21 cellular contexts compared by ENCODE assay signal in the genomic region with DNA sequence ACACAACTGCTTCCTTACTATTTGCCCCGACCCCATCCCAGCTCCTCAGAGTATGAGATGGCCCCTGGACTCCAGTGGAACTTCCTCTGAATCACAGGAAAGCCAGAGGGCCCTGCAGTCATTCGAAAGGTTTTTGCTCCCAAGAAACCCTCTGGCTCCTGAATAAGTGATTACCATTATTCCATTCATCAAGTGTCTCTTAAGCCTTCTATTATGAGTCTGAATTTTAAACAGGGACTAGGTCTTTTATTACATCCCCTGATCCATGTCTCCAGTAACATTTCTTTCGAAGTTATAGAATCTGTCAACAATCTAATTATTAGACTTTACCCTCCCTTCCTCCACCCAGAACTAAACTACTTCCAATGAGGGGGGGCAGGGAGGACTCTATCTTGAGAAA. TPM values are rescaled to one million over a fixed set of nuclear protein-coding genes. Genes with fewer than 3 reads are reported as not detected.
DNase-seq lines count a peak whose midpoint lies in the region; TF ChIP-seq lines count a peak whose summit lies in the region.
"Had no signal": no experiment of that assay in that cellular context is flagged by ENCODE, and none has a peak within 500 bp of the region (broad histone marks: within the 10 kb centered on the region; RNA-seq: fewer than 3 reads in every experiment).

No MANE protein-coding gene starts in this region.

- H3K79me2 ChIP-seq in smooth muscle cell (ENCODE audit: low read depth): peaks cover 82% of the 10 kb centered on the region

- no peaks in the 10 kb centered on the region for H3K9me3 ChIP-seq in HEK293 (ENCODE audit: control insufficient read depth, insufficient read depth, low read depth, low read length)
- H3K9me3 ChIP-seq in mesodermal cell (ENCODE audit: control insufficient read depth, low read length): no peaks in the 10 kb centered on the region
- no peaks in the 10 kb centered on the region for H3K9me3 ChIP-seq in smooth muscle cell (replicated peaks; ENCODE audit: low read depth)
- H3K9me3 ChIP-seq: SJSA1 had no signal

- 100% methylated on average over 1 of the region's 3 CpGs; no CpG with 5 or more reads in 1 of the 2 experiments for WGBS in mesodermal cell (ENCODE audit: insufficient coverage in 2 of 2), 2 experiments
- WGBS in smooth muscle cell (ENCODE audit: low lambda C conversion rate): 76% methylated on average over 3 of the region's 3 CpGs

- H3K36me3 ChIP-seq in HEK293 (ENCODE audit: control insufficient read depth in 2 of 2, insufficient read depth in 1 of 2, low read length in 2 of 2) (no peaks in the 10 kb centered on the region), mesodermal cell (ENCODE audit: control insufficient read depth, insufficient read depth, low read length) (peaks cover 19% of the 10 kb centered on the region), smooth muscle cell (ENCODE audit: low read depth) (no peaks in the 10 kb centered on the region)
- H3K36me3 ChIP-seq: SJSA1 had no signal

- no peak overlapping the region for H3K4me3 ChIP-seq in HEK293 (ENCODE audit: low read depth, low read length)
- H3K4me3 ChIP-seq in mesodermal cell (ENCODE audit: extremely low read depth, insufficient read depth, low read length, poor library complexity, severe bottlenecking): no peak overlapping the region
- H3K4me3 ChIP-seq in smooth muscle cell: no peak overlapping the region
- H3K4me3 ChIP-seq: GM23248, SJSA1 had no signal

- POLR2A ChIA-PET in HEK293 (lab: Yijun Ruan, JAX): interaction anchor here (1.6 to 2.4 kb wide), 2 partner anchors 15 to 77 kb away, joined by 3 to 9 read pairs; no protein-coding TSS in a partner anchor

- H3K9me3 Mint-ChIP-seq in brain: peaks cover 0 to 6% (median 0%) of the 10 kb centered on the region in 5 experiments
- no peaks in the 10 kb centered on the region for H3K9me3 Mint-ChIP-seq in activated naive CD8-positive, alpha-beta T cell treated with anti-CD3 and anti-CD28 coated beads for 36 hours
- H3K9me3 Mint-ChIP-seq: CD8-positive, alpha-beta T cell; IgD-negative memory B cell had no signal

- DNase-seq in smooth muscle cell (lab: John Stamatoyannopoulos, UW; ENCODE audit: unreplicated experiment) (no peak), NCI-H1417 (lab: John Stamatoyannopoulos, UW) (no peak), AG08396 (ENCODE audit: low spot score) (no peak)
- DNase-seq in activated naive CD8-positive, alpha-beta T cell treated with anti-CD3 and anti-CD28 coated beads for 36 hours: no peak
- DNase-seq: ACHN; C1 segment of cervical spinal cord; Calu3; CD8-positive, alpha-beta T cell; GM23248; HCEC 1CT; NCI-H1436 treated with DMSO at 0.1 percent for 48 hours; NCI-H1930; NCI-H226; NCI-H510A treated with DMSO at 0.1 percent for 48 hours; NCI-H774; NK-92 treated with Interleukin-12 subunit alpha and Interleukin-12 subunit beta, amount 100 ng/mL, for 24 hours had no signal

- TF ChIP-seq CTCF in HEK293 (tag by site-specific recombination; IDR thresholded peaks at IDR 0.05) (no peak), brain (conservative IDR thresholded peaks at IDR 0.05) (no peak), smooth muscle cell (IDR thresholded peaks at IDR 0.05; ENCODE audit: borderline replicate concordance, insufficient read depth, poor library complexity, severe bottlenecking) (no peak)

- peaks cover 15% of the 10 kb centered on the region for H3F3A ChIP-seq in smooth muscle cell (ENCODE audit: low read depth)

- H3K27me3 ChIP-seq in smooth muscle cell (ENCODE audit: low read depth): no peaks in the 10 kb centered on the region
- H3K27me3 ChIP-seq: SJSA1 had no signal

- peaks cover 93% of the 10 kb centered on the region for H3K4me1 Mint-ChIP-seq in brain
- no peaks in the 10 kb centered on the region for H3K4me1 Mint-ChIP-seq in activated naive CD8-positive, alpha-beta T cell treated with anti-CD3 and anti-CD28 coated beads for 36 hours
- H3K4me1 Mint-ChIP-seq: IgD-negative memory B cell had no signal

- peaks cover 50% of the 10 kb centered on the region for H4K20me1 ChIP-seq in smooth muscle cell (ENCODE audit: low read depth)

- peak overlapping the region in 2 of 5 experiments; percentile 19 to 53 for H3K4me3 Mint-ChIP-seq in brain
- H3K4me3 Mint-ChIP-seq in activated naive CD8-positive, alpha-beta T cell treated with anti-CD3 and anti-CD28 coated beads for 36 hours: no peak overlapping the region
- H3K4me3 Mint-ChIP-seq: CD8-positive, alpha-beta T cell had no signal

- peak overlapping the region; percentile 75 for H3K4me2 ChIP-seq in smooth muscle cell

- peaks cover 39% of the 10 kb centered on the region for H3K4me1 ChIP-seq in HEK293 (ENCODE audit: control insufficient read depth, insufficient read depth, low read length)
- peaks cover 34% of the 10 kb centered on the region for H3K4me1 ChIP-seq in mesodermal cell (ENCODE audit: control insufficient read depth, insufficient read depth, low read length, poor library complexity, severe bottlenecking)
- peaks cover 29% of the 10 kb centered on the region for H3K4me1 ChIP-seq in smooth muscle cell (ENCODE audit: low read depth)

- peaks cover 26% of the 10 kb centered on the region for H3K36me3 Mint-ChIP-seq in brain
- no peaks in the 10 kb centered on the region for H3K36me3 Mint-ChIP-seq in activated naive CD8-positive, alpha-beta T cell treated with anti-CD3 and anti-CD28 coated beads for 36 hours
- H3K36me3 Mint-ChIP-seq: CD8-positive, alpha-beta T cell; IgD-negative memory B cell had no signal

- H2AFZ ChIP-seq in smooth muscle cell (ENCODE audit: low read depth): no peak overlapping the region
- H2AFZ ChIP-seq: GM23248 had no signal

- H3K27ac Mint-ChIP-seq in brain: peak overlapping the region; percentile 50 to 94 (median 76)
- no peak overlapping the region for H3K27ac Mint-ChIP-seq in activated naive CD8-positive, alpha-beta T cell treated with anti-CD3 and anti-CD28 coated beads for 36 hours
- H3K27ac Mint-ChIP-seq: CD8-positive, alpha-beta T cell; IgD-negative memory B cell had no signal

- H3K9ac ChIP-seq in smooth muscle cell (ENCODE audit: low read depth): no peak overlapping the region
- H3K9ac ChIP-seq: GM23248 had no signal

- CTCF ChIA-PET in HEK293 (lab: Yijun Ruan, JAX): interaction anchor here (0.7 to 2.1 kb wide), 4 partner anchors 12 to 181 kb away, joined by 3 to 8 read pairs (median 5); no protein-coding TSS in a partner anchor

- H3K27ac ChIP-seq in HEK293 (ENCODE audit: extremely low read depth, low read depth, low read length): no peak overlapping the region
- peak overlapping the region; percentile 18 for H3K27ac ChIP-seq in mesodermal cell (ENCODE audit: low read depth, low read length, severe bottlenecking)
- peak overlapping the region; percentile 64 for H3K27ac ChIP-seq in smooth muscle cell (ENCODE audit: low read depth)
- H3K27ac ChIP-seq: GM23248, SJSA1 had no signal

- H3K27me3 Mint-ChIP-seq in brain: no peaks in the 10 kb centered on the region
- H3K27me3 Mint-ChIP-seq in activated naive CD8-positive, alpha-beta T cell treated with anti-CD3 and anti-CD28 coated beads for 36 hours: peaks cover 17% of the 10 kb centered on the region

TF ChIP-seq in HEK293, 187 proteins besides CTCF, POLR2A, EP300 and RAD21:
- TF ChIP-seq, protein P1, sequence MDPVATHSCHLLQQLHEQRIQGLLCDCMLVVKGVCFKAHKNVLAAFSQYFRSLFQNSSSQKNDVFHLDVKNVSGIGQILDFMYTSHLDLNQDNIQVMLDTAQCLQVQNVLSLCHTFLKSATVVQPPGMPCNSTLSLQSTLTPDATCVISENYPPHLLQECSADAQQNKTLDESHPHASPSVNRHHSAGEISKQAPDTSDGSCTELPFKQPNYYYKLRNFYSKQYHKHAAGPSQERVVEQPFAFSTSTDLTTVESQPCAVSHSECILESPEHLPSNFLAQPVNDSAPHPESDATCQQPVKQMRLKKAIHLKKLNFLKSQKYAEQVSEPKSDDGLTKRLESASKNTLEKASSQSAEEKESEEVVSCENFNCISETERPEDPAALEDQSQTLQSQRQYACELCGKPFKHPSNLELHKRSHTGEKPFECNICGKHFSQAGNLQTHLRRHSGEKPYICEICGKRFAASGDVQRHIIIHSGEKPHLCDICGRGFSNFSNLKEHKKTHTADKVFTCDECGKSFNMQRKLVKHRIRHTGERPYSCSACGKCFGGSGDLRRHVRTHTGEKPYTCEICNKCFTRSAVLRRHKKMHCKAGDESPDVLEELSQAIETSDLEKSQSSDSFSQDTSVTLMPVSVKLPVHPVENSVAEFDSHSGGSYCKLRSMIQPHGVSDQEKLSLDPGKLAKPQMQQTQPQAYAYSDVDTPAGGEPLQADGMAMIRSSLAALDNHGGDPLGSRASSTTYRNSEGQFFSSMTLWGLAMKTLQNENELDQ (tag by site-specific recombination; IDR thresholded peaks at IDR 0.05; ENCODE audit: low read depth): no peak
- TF ChIP-seq OSR2 (tag by site-specific recombination; IDR thresholded peaks at IDR 0.05): peak; percentile 35; the same call in 1 of the 2 replicates

RNA-seq across cellular contexts. Expression of a gene that starts 14.5 kb away (rescaled TPM):
- polyA plus RNA-seq in brain (ENCODE audit: insufficient read depth, low read depth, low replicate concordance): 24.5 TPM
- polyA plus RNA-seq in mesodermal cell (2013, experiment 1 of 2): 69.3 TPM
- polyA plus RNA-seq in mesodermal cell (2013, experiment 2 of 2): 74.6 TPM
- total RNA-seq in smooth muscle cell: 37.0 and 37.2 TPM in 2 replicates
- polyA plus RNA-seq in smooth muscle cell: 14.9 and 18.9 TPM in 2 replicates
- total RNA-seq in activated naive CD8-positive, alpha-beta T cell treated with anti-CD3 and anti-CD28 coated beads for 36 hours: 1 to 10 TPM; 1.6 to 1.7 TPM
- polyA plus RNA-seq: IgD-negative memory B cell had no signal

Comparison
In these comparisons a context has a peak if more than half of its experiments do, and no peak if none do; other contexts are left out.
1. RNA of a gene that starts 14.5 kb away (total RNA-seq): 37.0 to 37.2 TPM in smooth muscle cell; 1.6 to 1.7 TPM in activated naive CD8-positive, alpha-beta T cell treated with anti-CD3 and anti-CD28 coated beads for 36 hours; every median in the first group is over 10 times any median in the second.